22 cellular contexts compared by ENCODE assay signal in genomic region chr1:55500601-55501000, GRCh38.
"Had no signal": no experiment of that assay in that cellular context is flagged by ENCODE, and none has a peak within 500 bp of the region (broad histone marks: within the 10 kb centered on the region; RNA-seq: fewer than 3 reads in every experiment).

No MANE protein-coding gene starts in this region.

- H3K9me3 ChIP-seq: heart left ventricle, neutrophil, ovary, prostate gland, suprapubic skin, tibial nerve had no signal

- H3K4me1 ChIP-seq: prostate gland had no signal

- H3K36me3 Mint-ChIP-seq: memory B cell; natural killer cell treated with Interleukin-12 subunit alpha and Interleukin-12 subunit beta and Interleukin-15 and Interleukin-18, amount 100 ng/mL, for 72 hours; stimulated activated effector memory CD8-positive, alpha-beta T cell treated with anti-CD3 and anti-CD28 coated beads, Interleukin-12 subunit alpha, Interleukin-12 subunit beta, amount 100 ng/mL, for 72 hours had no signal

- H3K27ac ChIP-seq: cardiac muscle cell, heart left ventricle, neutrophil, ovary, prostate gland, suprapubic skin, tibial nerve had no signal

- H3K27ac Mint-ChIP-seq: activated B cell treated with CpG ODN at 0.5 μM for 24 hours; activated CD4-positive, alpha-beta T cell treated with anti-CD3 and anti-CD28 coated beads for 36 hours; activated naive CD4-positive, alpha-beta T cell treated with anti-CD3 and anti-CD28 coated beads for 36 hours; activated naive CD8-positive, alpha-beta T cell treated with anti-CD3 and anti-CD28 coated beads, Interleukin-2, amount 50 U/mL, for 24 hours; memory B cell; natural killer cell treated with Interleukin-12 subunit alpha and Interleukin-12 subunit beta and Interleukin-15 and Interleukin-18, amount 100 ng/mL, for 72 hours; stimulated activated effector memory CD8-positive, alpha-beta T cell treated with anti-CD3 and anti-CD28 coated beads, Interleukin-12 subunit alpha, Interleukin-12 subunit beta, amount 100 ng/mL, for 72 hours; stimulated activated naive CD8-positive, alpha-beta T cell treated with anti-CD3 and anti-CD28 coated beads, Interleukin-15, amount 100 ng/mL, for 72 hours; T-helper 1 cell treated with Interleukin-12 subunit alpha and Interleukin-12 subunit beta and Interleukin-4 antibody, amounts not matched to agents 30 μg/mL and 1 μg/mL, for 36 hours had no signal

- DNase-seq: activated B cell treated with CpG ODN at 0.5 μM for 24 hours; activated CD4-positive, alpha-beta T cell treated with anti-CD3 and anti-CD28 coated beads for 36 hours; activated CD4-positive, alpha-beta T cell treated with anti-CD3 and anti-CD28 coated beads, Interleukin-2, amount 50 U/mL, for 48 hours; activated naive CD4-positive, alpha-beta T cell treated with anti-CD3 and anti-CD28 coated beads for 36 hours; activated naive CD8-positive, alpha-beta T cell treated with anti-CD3 and anti-CD28 coated beads, Interleukin-2, amount 50 U/mL, for 24 hours; activated T-cell treated with anti-CD3 and anti-CD28 coated beads, Interleukin-2, amount 50 U/mL, for 48 hours; cortex of kidney; heart left ventricle; left cardiac atrium; ovary; stimulated activated CD4-positive, alpha-beta T cell treated with anti-CD3 and anti-CD28 coated beads, Interleukin-12 subunit alpha, Interleukin-12 subunit beta, amount 100 ng/mL, for 4 hours; stimulated activated naive CD8-positive, alpha-beta T cell treated with anti-CD3 and anti-CD28 coated beads, Interleukin-15, amount 100 ng/mL, for 72 hours; T1000 had no signal

- H3K9me3 Mint-ChIP-seq: activated B cell treated with CpG ODN at 0.5 μM for 24 hours; activated naive CD4-positive, alpha-beta T cell treated with anti-CD3 and anti-CD28 coated beads for 36 hours; activated naive CD8-positive, alpha-beta T cell treated with anti-CD3 and anti-CD28 coated beads, Interleukin-2, amount 50 U/mL, for 24 hours; memory B cell; natural killer cell treated with Interleukin-12 subunit alpha and Interleukin-12 subunit beta and Interleukin-15 and Interleukin-18, amount 100 ng/mL, for 72 hours; stimulated activated effector memory CD8-positive, alpha-beta T cell treated with anti-CD3 and anti-CD28 coated beads, Interleukin-12 subunit alpha, Interleukin-12 subunit beta, amount 100 ng/mL, for 72 hours; stimulated activated naive CD8-positive, alpha-beta T cell treated with anti-CD3 and anti-CD28 coated beads, Interleukin-15, amount 100 ng/mL, for 72 hours; T-helper 1 cell treated with Interleukin-12 subunit alpha and Interleukin-12 subunit beta and Interleukin-4 antibody, amounts not matched to agents 30 μg/mL and 1 μg/mL, for 36 hours had no signal

- H3K36me3 ChIP-seq: cardiac muscle cell, heart left ventricle, neutrophil, ovary, prostate gland, suprapubic skin, tibial nerve had no signal

- H3K27me3 ChIP-seq: cardiac muscle cell, ovary, suprapubic skin, tibial nerve had no signal

- H3K4me3 ChIP-seq: cardiac muscle cell, heart left ventricle, ovary, prostate gland, suprapubic skin, tibial nerve had no signal

- H3K4me1 Mint-ChIP-seq: activated B cell treated with CpG ODN at 0.5 μM for 24 hours; activated CD4-positive, alpha-beta T cell treated with anti-CD3 and anti-CD28 coated beads for 36 hours; activated naive CD8-positive, alpha-beta T cell treated with anti-CD3 and anti-CD28 coated beads, Interleukin-2, amount 50 U/mL, for 24 hours; memory B cell; stimulated activated effector memory CD8-positive, alpha-beta T cell treated with anti-CD3 and anti-CD28 coated beads, Interleukin-12 subunit alpha, Interleukin-12 subunit beta, amount 100 ng/mL, for 72 hours; stimulated activated naive CD8-positive, alpha-beta T cell treated with anti-CD3 and anti-CD28 coated beads, Interleukin-15, amount 100 ng/mL, for 72 hours had no signal

- H3K4me3 Mint-ChIP-seq: activated B cell treated with CpG ODN at 0.5 μM for 24 hours; activated CD4-positive, alpha-beta T cell treated with anti-CD3 and anti-CD28 coated beads for 36 hours; activated naive CD4-positive, alpha-beta T cell treated with anti-CD3 and anti-CD28 coated beads for 36 hours; activated naive CD8-positive, alpha-beta T cell treated with anti-CD3 and anti-CD28 coated beads, Interleukin-2, amount 50 U/mL, for 24 hours; memory B cell; natural killer cell treated with Interleukin-12 subunit alpha and Interleukin-12 subunit beta and Interleukin-15 and Interleukin-18, amount 100 ng/mL, for 72 hours; stimulated activated effector memory CD8-positive, alpha-beta T cell treated with anti-CD3 and anti-CD28 coated beads, Interleukin-12 subunit alpha, Interleukin-12 subunit beta, amount 100 ng/mL, for 72 hours; stimulated activated naive CD8-positive, alpha-beta T cell treated with anti-CD3 and anti-CD28 coated beads, Interleukin-15, amount 100 ng/mL, for 72 hours; T-helper 1 cell treated with Interleukin-12 subunit alpha and Interleukin-12 subunit beta and Interleukin-4 antibody, amounts not matched to agents 30 μg/mL and 1 μg/mL, for 36 hours had no signal
